ENCODE assay signal across 15 cellular contexts in genomic region chr19:50838239-50838638, GRCh38. TPM values are rescaled to one million over a fixed set of nuclear protein-coding genes. Genes with fewer than 3 reads are reported as not detected.
DNase-seq lines count a peak whose midpoint lies in the region; ATAC-seq, FAIRE-seq and TF ChIP-seq lines count a peak whose summit lies in the region.
"Had no signal": no experiment of that assay in that cellular context is flagged by ENCODE, and none has a peak within 500 bp of the region (broad histone marks: within the 10 kb centered on the region; RNA-seq: fewer than 3 reads in every experiment).

No MANE protein-coding gene starts in this region.

- TF ChIP-seq CTCF in nephron (IDR thresholded peaks at IDR 0.05; ENCODE audit: unreplicated experiment in 3 of 3), result no peak
- no peak for TF ChIP-seq CTCF in kidney (IDR thresholded peaks at IDR 0.05; ENCODE audit: borderline replicate concordance, extremely low read depth, insufficient read depth)

- DNase-seq in DMS 273 (lab: John Stamatoyannopoulos, UW; ENCODE audit: unreplicated experiment) (peak; percentile 31), DMS 273 treated with DMSO at 0.1 percent for 48 hours (lab: John Stamatoyannopoulos, UW) (no peak), H7 (peak; percentile 84), SK-MEL-5 (ENCODE audit: low read depth, low spot score) (peak; percentile 43), kidney (no peak)
- DNase-seq: cortex of kidney; NCI-H524 treated with DMSO at 0.1 percent for 48 hours; stimulated activated CD4-positive, alpha-beta T cell treated with anti-CD3 and anti-CD28 coated beads, Interleukin-2, amount 100 ng/mL, for 24 hours had no signal

- peaks cover 0 to 11% of the 10 kb centered on the region in 2 donors for H3K4me1 ChIP-seq in kidney (ENCODE audit: control insufficient read depth in 1 of 2, insufficient read depth in 1 of 2, low read depth in 1 of 2, low read length in 2 of 2)

- in situ Hi-C loops in SK-MEL-5 (cut with HindIII; ENCODE audit: low pct_unique_long_range_greater_than_20kb, low sequenced_read_pairs), result no loop called here

- no peak overlapping the region for H3K27ac Mint-ChIP-seq in nephron
- H3K27ac Mint-ChIP-seq: activated T-helper 17 cell treated with anti-CD3 and anti-CD28 coated beads, Interleukin-2, amount 50 U/mL, for 72 hours had no signal

- FAIRE-seq in kidney (lab: Jason Lieb, UNC), result no peak
- FAIRE-seq: A204.1 had no signal

- no peak overlapping the region for H3K9ac ChIP-seq in kidney (ENCODE audit: low read length in 2 of 2)

- H3K36me3 Mint-ChIP-seq in nephron (ENCODE audit: low read depth), result no peaks in the 10 kb centered on the region

- intact Hi-C loops in kidney (cut with DNase I), result no loop called here

- peaks cover 62% of the 10 kb centered on the region for H3K27me3 Mint-ChIP-seq in nephron (ENCODE audit: low read depth)

- H3K4me3 ChIP-seq in H7 (ENCODE audit: insufficient read depth, low read depth, low read length) (no peak overlapping the region), kidney (ENCODE audit: low read length in 2 of 2) (no peak overlapping the region)
- H3K4me3 ChIP-seq: thoracic aorta had no signal

- no peak overlapping the region for H3K27ac ChIP-seq in kidney (ENCODE audit: low read depth in 2 of 2, low read length in 2 of 2)
- H3K27ac ChIP-seq: thoracic aorta had no signal

- H3K9me3 ChIP-seq in kidney (ENCODE audit: control insufficient read depth in 1 of 2, low read length in 2 of 2), result no peaks in the 10 kb centered on the region
- H3K9me3 ChIP-seq: thoracic aorta had no signal

- peak overlapping the region; percentile 36 to 69 (median 56) for H3K4me3 Mint-ChIP-seq in nephron

- H3K9me3 Mint-ChIP-seq in nephron, result peaks cover 9% of the 10 kb centered on the region

- ATAC-seq in GM18907 (IDR thresholded peaks at IDR 0.05; ENCODE audit: unreplicated experiment), result no peak
- no peak for ATAC-seq in GM18517 (IDR thresholded peaks at IDR 0.05; ENCODE audit: unreplicated experiment)
- ATAC-seq: activated T-helper 17 cell treated with anti-CD3 and anti-CD28 coated beads, Interleukin-2, amount 50 U/mL, for 72 hours had no signal

- no peaks in the 10 kb centered on the region for H3K4me1 Mint-ChIP-seq in nephron
- H3K4me1 Mint-ChIP-seq: activated T-helper 17 cell treated with anti-CD3 and anti-CD28 coated beads, Interleukin-2, amount 50 U/mL, for 72 hours had no signal

- H3K27me3 ChIP-seq in H7 (ENCODE audit: control insufficient read depth, insufficient read depth, low read length), result peaks cover 25% of the 10 kb centered on the region

- H3K36me3 ChIP-seq in H7 (replicated peaks; ENCODE audit: control insufficient read depth, insufficient read depth, low read length) (no peaks in the 10 kb centered on the region), kidney (ENCODE audit: control insufficient read depth in 1 of 2, insufficient read depth in 2 of 2, low read length in 2 of 2) (no peaks in the 10 kb centered on the region)
- H3K36me3 ChIP-seq: thoracic aorta had no signal

RNA-seq across cellular contexts. Expression of gene KLK15, which starts 4.9 kb away (rescaled TPM):
- total RNA-seq in H7 (2014; rRNA removed; shearing (Covaris generic)), result not detected in 2 replicates
- total RNA-seq in SK-MEL-5 (2014; rRNA removed; shearing (Covaris generic)), result not detected in 2 replicates
- polyA plus RNA-seq in SK-MEL-5 (2015; cell fraction: cytosol; rRNA removed), result 0.23 and 1.1 TPM in 2 replicates
- 1.1 TPM in 1 of 2 replicates, not detected in the other for polyA plus RNA-seq in SK-MEL-5 (2015; cell fraction: nucleus; rRNA removed)
- not detected for total RNA-seq in kidney
- 2.7 TPM for polyA plus RNA-seq in kidney (ENCODE audit: insufficient read depth, low read depth, low replicate concordance)
- total RNA-seq: activated T-helper 17 cell treated with anti-CD3 and anti-CD28 coated beads, Interleukin-2, amount 50 U/mL, for 72 hours; thoracic aorta had no signal
- polyA plus RNA-seq: neural cell had no signal

RNA-seq across cellular contexts. Expression of gene KLK1, which starts 14.7 kb away (rescaled TPM):
- total RNA-seq in H7 (2014; rRNA removed; shearing (Covaris generic)), result not detected in 2 replicates
- total RNA-seq in SK-MEL-5 (2014; rRNA removed; shearing (Covaris generic)), result not detected in 2 replicates
- polyA plus RNA-seq in SK-MEL-5 (2015; cell fraction: cytosol; rRNA removed), result 0.56 and 2.8 TPM in 2 replicates
- polyA plus RNA-seq in SK-MEL-5 (2015; cell fraction: nucleus; rRNA removed), result 0.91 and 2.6 TPM in 2 replicates
- total RNA-seq in kidney, result 0.41 TPM
- 827 TPM for polyA plus RNA-seq in kidney (ENCODE audit: insufficient read depth, low read depth, low replicate concordance)
- total RNA-seq: thoracic aorta had no signal
- polyA plus RNA-seq: neural cell had no signal

RNA-seq across cellular contexts. Expression of gene KLK3, which starts 16.5 kb away (rescaled TPM):
- not detected in 2 replicates for total RNA-seq in H7 (2014; rRNA removed; shearing (Covaris generic))
- total RNA-seq in SK-MEL-5 (2014; rRNA removed; shearing (Covaris generic)), result not detected in 2 replicates
- polyA plus RNA-seq in SK-MEL-5 (2015; cell fraction: cytosol; rRNA removed), result not detected in 2 replicates
- not detected in 2 replicates for polyA plus RNA-seq in SK-MEL-5 (2015; cell fraction: nucleus; rRNA removed)
- total RNA-seq in kidney, result not detected
- 1.6 TPM for polyA plus RNA-seq in kidney (ENCODE audit: insufficient read depth, low read depth, low replicate concordance)
- total RNA-seq: activated T-helper 17 cell treated with anti-CD3 and anti-CD28 coated beads, Interleukin-2, amount 50 U/mL, for 72 hours; thoracic aorta had no signal
- polyA plus RNA-seq: neural cell had no signal

RNA-seq across cellular contexts. Expression of gene KLK2, which starts 35.0 kb away (rescaled TPM):
- not detected in 2 replicates for total RNA-seq in H7 (2014; rRNA removed; shearing (Covaris generic))
- total RNA-seq in SK-MEL-5 (2014; rRNA removed; shearing (Covaris generic)), result 0.96 and 2.0 TPM in 2 replicates
- polyA plus RNA-seq in SK-MEL-5 (2015; cell fraction: cytosol; rRNA removed), result 0.63 and 4.5 TPM in 2 replicates
- polyA plus RNA-seq in SK-MEL-5 (2015; cell fraction: nucleus; rRNA removed), result 19.7 and 22.8 TPM in 2 replicates
- not detected for total RNA-seq in kidney
- polyA plus RNA-seq in kidney (ENCODE audit: insufficient read depth, low read depth, low replicate concordance), result not detected
- total RNA-seq: thoracic aorta had no signal
- polyA plus RNA-seq: neural cell had no signal

RNA-seq across cellular contexts. Expression of gene ACP4, which starts 48.0 kb away (rescaled TPM):
- not detected in 2 replicates for total RNA-seq in H7 (2014; rRNA removed; shearing (Covaris generic))
- not detected in 2 replicates for total RNA-seq in SK-MEL-5 (2014; rRNA removed; shearing (Covaris generic))
- polyA plus RNA-seq in SK-MEL-5 (2015; cell fraction: cytosol; rRNA removed), result not detected in 2 replicates
- polyA plus RNA-seq in SK-MEL-5 (2015; cell fraction: nucleus; rRNA removed), result not detected in 2 replicates
- total RNA-seq in kidney, result not detected
- not detected for polyA plus RNA-seq in kidney (ENCODE audit: insufficient read depth, low read depth, low replicate concordance)
- total RNA-seq: activated T-helper 17 cell treated with anti-CD3 and anti-CD28 coated beads, Interleukin-2, amount 50 U/mL, for 72 hours; thoracic aorta had no signal
- polyA plus RNA-seq: neural cell had no signal

Comparison
In these comparisons a context has a peak if more than half of its experiments do, and no peak if none do; other contexts are left out.
1. DNase-seq: peak in DMS 273 (single experiment), H7 (single experiment) and SK-MEL-5 (single experiment); none in DMS 273 treated with DMSO at 0.1 percent for 48 hours (single experiment) and kidney (single experiment).